8 cellular contexts compared by ENCODE assay signal in genomic region chr5:172007795-172008465, GRCh38. TPM values are rescaled to one million over a fixed set of nuclear protein-coding genes. Genes with fewer than 3 reads are reported as not detected.
DNase-seq lines count a peak whose midpoint lies in the region; ATAC-seq, FAIRE-seq and TF ChIP-seq lines count a peak whose summit lies in the region.

No MANE protein-coding gene starts in this region.

- peak overlapping the region in 5 of 7 donors; percentile 96 to 100 (median 99) for H3K27ac Mint-ChIP-seq in CD14-positive monocyte
- H3K27ac Mint-ChIP-seq in dendritic cell treated with granulocyte-macrophage colony-stimulating factor and Interleukin-4, amounts not matched to agents 40 ng/mL and 50 ng/mL, for 4 days = peak overlapping the region; percentile 93
- H3K27ac Mint-ChIP-seq in nephron = peak overlapping the region; percentile 87 to 97 (median 96)

- H3K4me3 ChIP-seq in LNCaP clone FGC (ENCODE audit: low read depth, low read length) = peak overlapping the region; percentile 96

- H3K4me1 Mint-ChIP-seq in CD14-positive monocyte (peaks cover 34% of the 10 kb centered on the region), nephron (peaks cover 40% of the 10 kb centered on the region)
- H3K4me1 Mint-ChIP-seq in dendritic cell treated with granulocyte-macrophage colony-stimulating factor and Interleukin-4, amounts not matched to agents 40 ng/mL and 50 ng/mL, for 4 days (ENCODE audit: low read depth) = peaks cover 38% of the 10 kb centered on the region

- TF ChIP-seq CTCF in CD14-positive monocyte (IDR thresholded peaks at IDR 0.05) (no peak), LNCaP clone FGC (IDR thresholded peaks at IDR 0.05; ENCODE audit: control insufficient read depth, extremely low read depth, insufficient read depth) (no peak), nephron (IDR thresholded peaks at IDR 0.05; ENCODE audit: unreplicated experiment in 3 of 3) (no peak), GM20000 (IDR thresholded peaks at IDR 0.05; ENCODE audit: extremely low read depth, missing control alignments) (no peak)

- H3K4me3 Mint-ChIP-seq in CD14-positive monocyte (peak overlapping the region; percentile 98 to 99), nephron (peak overlapping the region; percentile 91 to 93 (median 91))
- peak overlapping the region; percentile 85 for H3K4me3 Mint-ChIP-seq in dendritic cell treated with granulocyte-macrophage colony-stimulating factor and Interleukin-4, amounts not matched to agents 40 ng/mL and 50 ng/mL, for 4 days

- ATAC-seq in GM19351 (IDR thresholded peaks at IDR 0.05; ENCODE audit: unreplicated experiment) = no peak

- H3K36me3 Mint-ChIP-seq in CD14-positive monocyte (no peaks in the 10 kb centered on the region), nephron (ENCODE audit: low read depth) (no peaks in the 10 kb centered on the region)
- H3K36me3 Mint-ChIP-seq in dendritic cell treated with granulocyte-macrophage colony-stimulating factor and Interleukin-4, amounts not matched to agents 40 ng/mL and 50 ng/mL, for 4 days (ENCODE audit: low read depth) = peaks cover 20% of the 10 kb centered on the region

- intact Hi-C loops in CD14-positive monocyte (cut with micrococcal nuclease) = loop anchor here (5.0 to 10.0 kb wide), 3 partner anchors 97 to 621 kb away; partner anchors contain the start of genes NPM1 (in 1 of the 2) and UBTD2 (in 1 of the 2)
- intact Hi-C loops in dendritic cell treated with granulocyte-macrophage colony-stimulating factor and Interleukin-4, amounts not matched to agents 40 ng/mL and 50 ng/mL, for 4 days (cut with micrococcal nuclease) = loop anchor here (2.0 to 5.0 kb wide), 2 partner anchors 41 to 181 kb away; partner anchors contain the start of gene STK10

- no peak for DNase-seq in CD14-positive monocyte (ENCODE audit: low spot score)
- no peak for DNase-seq in LNCaP clone FGC (ENCODE audit: low read depth)
- DNase-seq in frontal cortex (ENCODE audit: low spot score in 2 of 2) = no peak
- no peak for DNase-seq in GM20000 (ENCODE audit: low spot score)
- DNase-seq in germinal center (ENCODE audit: low spot score) = no peak

- H3K27me3 Mint-ChIP-seq in CD14-positive monocyte (ENCODE audit: low read depth in 3 of 3) (no peaks in the 10 kb centered on the region), nephron (ENCODE audit: low read depth) (no peaks in the 10 kb centered on the region)
- H3K27me3 Mint-ChIP-seq in dendritic cell treated with granulocyte-macrophage colony-stimulating factor and Interleukin-4, amounts not matched to agents 40 ng/mL and 50 ng/mL, for 4 days = no peaks in the 10 kb centered on the region

- no peak for FAIRE-seq in frontal cortex (lab: Jason Lieb, UNC)

- H3K9me3 Mint-ChIP-seq in CD14-positive monocyte = peaks cover 0 to 2% (median 0%) of the 10 kb centered on the region in 7 donors
- H3K9me3 Mint-ChIP-seq in dendritic cell treated with granulocyte-macrophage colony-stimulating factor and Interleukin-4, amounts not matched to agents 40 ng/mL and 50 ng/mL, for 4 days = no peaks in the 10 kb centered on the region
- H3K9me3 Mint-ChIP-seq in nephron = no peaks in the 10 kb centered on the region

RNA-seq across cellular contexts. Expression of gene FBXW11, which starts 1.5 kb away (rescaled TPM):
- 10 to 100 TPM; 18.2 to 24.5 TPM for polyA plus RNA-seq in CD14-positive monocyte
- 159 TPM for total RNA-seq in frontal cortex
